Comparison of ENCODE assay signal across 18 cellular contexts in genomic region chr6:130724089-130724488, GRCh38.
A peak's percentile ranks its signal among the peaks of the same experiment; 100 is the strongest.
DNase-seq lines count a peak whose midpoint lies in the region; ATAC-seq, FAIRE-seq and TF ChIP-seq lines count a peak whose summit lies in the region.
"Had no signal": no experiment of that assay in that cellular context is flagged by ENCODE, and none has a peak within 500 bp of the region (broad histone marks: within the 10 kb centered on the region; RNA-seq: fewer than 3 reads in every experiment).

No MANE protein-coding gene starts in this region.

- H3K4me1 Mint-ChIP-seq in natural killer cell = peaks cover 16 to 18% of the 10 kb centered on the region in 2 donors
- peaks cover 13 to 15% of the 10 kb centered on the region in 2 donors for H3K4me1 Mint-ChIP-seq in natural killer cell treated with Interleukin-12 subunit alpha and Interleukin-12 subunit beta and Interleukin-15 and Interleukin-18, amount 100 ng/mL, for 72 hours (ENCODE audit: low read depth in 2 of 2)
- peaks cover 17% of the 10 kb centered on the region for H3K4me1 Mint-ChIP-seq in activated T-helper 1 cell treated with anti-CD3 and anti-CD28 coated beads, Interleukin-12 subunit alpha, Interleukin-12 subunit beta, Interleukin-2, Interleukin-4 antibody, amounts not matched to agents 30 ng/mL and 10 ng/mL and 1 ng/mL, durations not matched to agents 14 hours and 24 hours and 36 hours (ENCODE audit: low read depth)
- H3K4me1 Mint-ChIP-seq in immature natural killer cell = peaks cover 13 to 27% of the 10 kb centered on the region in 2 donors

- DNase-seq in natural killer cell (no peak), immature natural killer cell (peak; percentile 21 to 44 (median 27)), pancreas (no peak), NAMALWA (ENCODE audit: low spot score) (no peak), NCI-H748 treated with DMSO at 0.1 percent for 48 hours (lab: John Stamatoyannopoulos, UW) (no peak)
- no peak for DNase-seq in natural killer cell treated with Interleukin-12 subunit alpha and Interleukin-12 subunit beta and Interleukin-15 and Interleukin-18, amount 100 ng/mL, for 72 hours (ENCODE audit: low spot score)
- DNase-seq in activated T-helper 1 cell treated with anti-CD3 and anti-CD28 coated beads, Interleukin-12 subunit alpha, Interleukin-12 subunit beta, Interleukin-2, Interleukin-4 antibody, amounts not matched to agents 30 ng/mL and 10 ng/mL and 1 ng/mL, durations not matched to agents 14 hours and 24 hours and 36 hours (ENCODE audit: low spot score) = no peak
- DNase-seq: KBM-7, NCI-H1417 treated with DMSO at 0.1 percent for 48 hours, NCI-H187 treated with DMSO at 0.1 percent for 48 hours, NCI-H2227 treated with DMSO at 0.1 percent for 48 hours, NCI-H510A treated with DMSO at 0.1 percent for 48 hours, NCI-H82, PC-3, RPMI8226, SIG-M5 had no signal

- TF ChIP-seq CTCF in natural killer cell (IDR thresholded peaks at IDR 0.05) = no peak
- no peak for TF ChIP-seq CTCF in pancreas (IDR thresholded peaks at IDR 0.05)

- H3K9me3 Mint-ChIP-seq in natural killer cell (no peaks in the 10 kb centered on the region), immature natural killer cell (peaks cover 0 to 3% (median 0%) of the 10 kb centered on the region in 6 donors)
- H3K9me3 Mint-ChIP-seq in natural killer cell treated with Interleukin-12 subunit alpha and Interleukin-12 subunit beta and Interleukin-15 and Interleukin-18, amount 100 ng/mL, for 72 hours = no peaks in the 10 kb centered on the region
- H3K9me3 Mint-ChIP-seq in activated T-helper 1 cell treated with anti-CD3 and anti-CD28 coated beads, Interleukin-12 subunit alpha, Interleukin-12 subunit beta, Interleukin-2, Interleukin-4 antibody, amounts not matched to agents 30 ng/mL and 10 ng/mL and 1 ng/mL, durations not matched to agents 14 hours and 24 hours and 36 hours = peaks cover 15% of the 10 kb centered on the region

- H3K27ac ChIP-seq in pancreas = no peak overlapping the region
- H3K27ac ChIP-seq: BLaER1 treated with 17β-estradiol and CSF1 and Interleukin-3, amounts not matched to agents 10 nM and 100 nM had no signal

- peak overlapping the region in 1 of 2 donors; percentile 30 for H3K27ac Mint-ChIP-seq in natural killer cell
- H3K27ac Mint-ChIP-seq in natural killer cell treated with Interleukin-12 subunit alpha and Interleukin-12 subunit beta and Interleukin-15 and Interleukin-18, amount 100 ng/mL, for 72 hours = no peak overlapping the region
- no peak overlapping the region for H3K27ac Mint-ChIP-seq in activated T-helper 1 cell treated with anti-CD3 and anti-CD28 coated beads, Interleukin-12 subunit alpha, Interleukin-12 subunit beta, Interleukin-2, Interleukin-4 antibody, amounts not matched to agents 30 ng/mL and 10 ng/mL and 1 ng/mL, durations not matched to agents 14 hours and 24 hours and 36 hours
- peak overlapping the region in 3 of 6 donors; percentile 5 to 69 (median 49) for H3K27ac Mint-ChIP-seq in immature natural killer cell

- H3K36me3 Mint-ChIP-seq in natural killer cell = peaks cover 2% of the 10 kb centered on the region
- H3K36me3 Mint-ChIP-seq in natural killer cell treated with Interleukin-12 subunit alpha and Interleukin-12 subunit beta and Interleukin-15 and Interleukin-18, amount 100 ng/mL, for 72 hours = peaks cover 3% of the 10 kb centered on the region
- no peaks in the 10 kb centered on the region for H3K36me3 Mint-ChIP-seq in activated T-helper 1 cell treated with anti-CD3 and anti-CD28 coated beads, Interleukin-12 subunit alpha, Interleukin-12 subunit beta, Interleukin-2, Interleukin-4 antibody, amounts not matched to agents 30 ng/mL and 10 ng/mL and 1 ng/mL, durations not matched to agents 14 hours and 24 hours and 36 hours (ENCODE audit: low read depth)
- H3K36me3 Mint-ChIP-seq in immature natural killer cell = peaks cover 0 to 7% (median 0%) of the 10 kb centered on the region in 3 donors

- FAIRE-seq in pancreas (lab: Jason Lieb, UNC) = no peak
- FAIRE-seq: D721Med had no signal

- H3K4me3 ChIP-seq in pancreas = no peak overlapping the region
- H3K4me3 ChIP-seq: BLaER1 treated with 17β-estradiol and CSF1 and Interleukin-3, amounts not matched to agents 10 nM and 100 nM had no signal

- H3K9me3 ChIP-seq in pancreas = no peaks in the 10 kb centered on the region

- no peaks in the 10 kb centered on the region for H3K4me1 ChIP-seq in pancreas
- H3K4me1 ChIP-seq: BLaER1 treated with 17β-estradiol and CSF1 and Interleukin-3, amounts not matched to agents 10 nM and 100 nM had no signal

- no peaks in the 10 kb centered on the region for H3K36me3 ChIP-seq in pancreas
- H3K36me3 ChIP-seq: BLaER1 treated with 17β-estradiol and CSF1 and Interleukin-3, amounts not matched to agents 10 nM and 100 nM had no signal

- intact Hi-C loops in natural killer cell (cut with micrococcal nuclease) (no loop called here), pancreas (cut with DNase I) (no loop called here)
- intact Hi-C loops in activated T-helper 1 cell treated with anti-CD3 and anti-CD28 coated beads, Interleukin-12 subunit alpha, Interleukin-12 subunit beta, Interleukin-2, Interleukin-4 antibody, amounts not matched to agents 30 ng/mL and 10 ng/mL and 1 ng/mL, durations not matched to agents 14 hours and 24 hours and 36 hours (cut with micrococcal nuclease) = no loop called here

- H3K4me3 Mint-ChIP-seq in natural killer cell = peak overlapping the region; percentile 49
- no peak overlapping the region for H3K4me3 Mint-ChIP-seq in natural killer cell treated with Interleukin-12 subunit alpha and Interleukin-12 subunit beta and Interleukin-15 and Interleukin-18, amount 100 ng/mL, for 72 hours
- H3K4me3 Mint-ChIP-seq in activated T-helper 1 cell treated with anti-CD3 and anti-CD28 coated beads, Interleukin-12 subunit alpha, Interleukin-12 subunit beta, Interleukin-2, Interleukin-4 antibody, amounts not matched to agents 30 ng/mL and 10 ng/mL and 1 ng/mL, durations not matched to agents 14 hours and 24 hours and 36 hours = peak overlapping the region; percentile 29
- peak overlapping the region in 4 of 5 donors; percentile 31 to 78 (median 55) for H3K4me3 Mint-ChIP-seq in immature natural killer cell

- H3K27me3 Mint-ChIP-seq in natural killer cell (ENCODE audit: low read depth in 2 of 2) (no peaks in the 10 kb centered on the region), immature natural killer cell (ENCODE audit: low read depth in 3 of 3) (peaks cover 3 to 7% (median 5%) of the 10 kb centered on the region in 3 donors)
- no peaks in the 10 kb centered on the region for H3K27me3 Mint-ChIP-seq in natural killer cell treated with Interleukin-12 subunit alpha and Interleukin-12 subunit beta and Interleukin-15 and Interleukin-18, amount 100 ng/mL, for 72 hours
- H3K27me3 Mint-ChIP-seq in activated T-helper 1 cell treated with anti-CD3 and anti-CD28 coated beads, Interleukin-12 subunit alpha, Interleukin-12 subunit beta, Interleukin-2, Interleukin-4 antibody, amounts not matched to agents 30 ng/mL and 10 ng/mL and 1 ng/mL, durations not matched to agents 14 hours and 24 hours and 36 hours (ENCODE audit: insufficient read depth) = no peaks in the 10 kb centered on the region

- no peaks in the 10 kb centered on the region for H3K27me3 ChIP-seq in pancreas
- H3K27me3 ChIP-seq: BLaER1 treated with 17β-estradiol and CSF1 and Interleukin-3, amounts not matched to agents 10 nM and 100 nM had no signal

- peak in 2 of 3 donors; percentile 24 to 40 for ATAC-seq in natural killer cell
- ATAC-seq in natural killer cell treated with Interleukin-12 subunit alpha and Interleukin-12 subunit beta and Interleukin-15 and Interleukin-18, amount 100 ng/mL, for 72 hours = no peak
- ATAC-seq in pancreas = no peak
- ATAC-seq: PC-3 had no signal

Comparison
In these comparisons a context has a peak if more than half of its experiments do, and no peak if none do; other contexts are left out.
1. ATAC-seq: peak in natural killer cell (2 of 3); none in natural killer cell treated with Interleukin-12 subunit alpha and Interleukin-12 subunit beta and Interleukin-15 and Interleukin-18, amount 100 ng/mL, for 72 hours (0 of 2) and pancreas (0 of 4).
2. DNase-seq: peak in immature natural killer cell (3 of 3); none in natural killer cell (single experiment), natural killer cell treated with Interleukin-12 subunit alpha and Interleukin-12 subunit beta and Interleukin-15 and Interleukin-18, amount 100 ng/mL, for 72 hours (single experiment), activated T-helper 1 cell treated with anti-CD3 and anti-CD28 coated beads, Interleukin-12 subunit alpha, Interleukin-12 subunit beta, Interleukin-2, Interleukin-4 antibody, amounts not matched to agents 30 ng/mL and 10 ng/mL and 1 ng/mL, durations not matched to agents 14 hours and 24 hours and 36 hours (single experiment), pancreas (0 of 6), NAMALWA (single experiment) and NCI-H748 treated with DMSO at 0.1 percent for 48 hours (single experiment).